In the genomic region with DNA sequence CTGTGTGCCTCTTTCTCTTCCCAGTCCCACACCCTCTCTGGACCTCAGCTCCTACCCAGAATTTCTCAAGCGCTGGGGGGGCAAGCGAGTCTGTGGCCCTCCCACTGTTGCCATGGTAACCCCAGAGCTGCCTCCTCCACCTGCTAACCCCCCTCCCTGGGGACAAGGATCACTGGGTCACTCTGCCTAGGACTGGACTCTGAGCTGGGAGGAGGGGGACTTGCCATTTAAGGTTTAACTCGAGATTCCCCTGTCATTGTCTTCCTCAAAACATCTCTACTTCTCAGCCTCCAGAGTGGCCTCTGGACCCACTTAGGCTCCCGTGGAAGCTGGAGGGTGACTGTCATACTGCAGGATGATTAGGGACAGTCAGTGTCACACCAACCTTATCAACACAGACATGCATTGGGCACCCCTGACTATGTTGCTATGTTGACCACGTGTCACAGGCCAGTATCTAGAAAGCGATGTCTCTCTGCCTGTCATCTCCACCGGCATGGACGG, we compare ENCODE assay signal across 22 cellular contexts. TPM values are rescaled to one million over a fixed set of nuclear protein-coding genes. Genes with fewer than 3 reads are reported as not detected.
DNase-seq lines count a peak whose midpoint lies in the region; ATAC-seq and TF ChIP-seq lines count a peak whose summit lies in the region.
"Had no signal": no experiment of that assay in that cellular context is flagged by ENCODE, and none has a peak within 500 bp of the region (broad histone marks: within the 10 kb centered on the region; RNA-seq: fewer than 3 reads in every experiment).

No MANE protein-coding gene starts in this region.

- DNase-seq in DMS53 (lab: John Stamatoyannopoulos, UW) (peak; percentile 40), DMS53 treated with DMSO at 0.1 percent for 48 hours (lab: John Stamatoyannopoulos, UW; ENCODE audit: unreplicated experiment) (no peak), GM20000 (ENCODE audit: low spot score) (peak; percentile 14), epidermal melanocyte (ENCODE audit: insufficient read length, low spot score) (peak; percentile 7), osteoblast (ENCODE audit: insufficient read length, low spot score, missing footprints) (peak; percentile 64)
- DNase-seq in stimulated activated naive CD8-positive, alpha-beta T cell treated with anti-CD3 and anti-CD28 coated beads, Interleukin-15, Interleukin-2, amounts not matched to agents 100 U/mL and 50 U/mL, for 24 hours, result no peak
- DNase-seq: 8988T, foreskin keratinocyte, left ventricle myocardium superior, midbrain, NCI-H1092, NCI-H2107, NCI-H510A had no signal

- ATAC-seq in HG02678 (IDR thresholded peaks at IDR 0.05; ENCODE audit: unreplicated experiment), result no peak
- no peak for ATAC-seq in GM18511 (IDR thresholded peaks at IDR 0.05; ENCODE audit: unreplicated experiment)
- no peak for ATAC-seq in stimulated activated naive CD8-positive, alpha-beta T cell treated with anti-CD3 and anti-CD28 coated beads, Interleukin-15, Interleukin-2, amounts not matched to agents 100 U/mL and 50 U/mL, for 24 hours
- ATAC-seq: foreskin keratinocyte, left ventricle myocardium superior had no signal

- H3K9me3 ChIP-seq in osteoblast (ENCODE audit: low read depth, low read length), result no peaks in the 10 kb centered on the region
- H3K9me3 ChIP-seq: testis had no signal

- no peaks in the 10 kb centered on the region for H3K79me2 ChIP-seq in osteoblast (ENCODE audit: insufficient read depth, low read length)

- no peak for TF ChIP-seq CTCF in GM20000 (IDR thresholded peaks at IDR 0.05; ENCODE audit: extremely low read depth, missing control alignments)
- no peak for TF ChIP-seq CTCF in osteoblast (IDR thresholded peaks at IDR 0.05; ENCODE audit: extremely low read depth, low read depth, low read length)

- peaks cover 18% of the 10 kb centered on the region for H3K27me3 ChIP-seq in osteoblast (ENCODE audit: insufficient read depth, low read length)
- H3K27me3 ChIP-seq: testis had no signal

- H3K4me1 ChIP-seq in osteoblast (ENCODE audit: insufficient read depth, low read length), result no peaks in the 10 kb centered on the region
- H3K4me1 ChIP-seq: foreskin keratinocyte had no signal

- no peaks in the 10 kb centered on the region for H3K36me3 ChIP-seq in osteoblast (ENCODE audit: insufficient read depth, low read length)

- no peak overlapping the region for H3K27ac ChIP-seq in osteoblast (ENCODE audit: low read depth, low read length)
- H3K27ac ChIP-seq: foreskin keratinocyte, RWPE1, testis had no signal

- no peaks in the 10 kb centered on the region for H4K20me1 ChIP-seq in osteoblast (ENCODE audit: insufficient read depth, low read length)

- H3K4me2 ChIP-seq in osteoblast (ENCODE audit: insufficient read depth, low read length), result no peak overlapping the region

- no peak overlapping the region for H2AFZ ChIP-seq in osteoblast (ENCODE audit: low read length)

- no peak overlapping the region for H3K4me3 ChIP-seq in osteoblast (ENCODE audit: insufficient read depth, low read length)
- H3K4me3 ChIP-seq: testis had no signal

RNA-seq across cellular contexts. Expression of gene PALM3, which starts 2.2 kb away (rescaled TPM):
- total RNA-seq in osteoblast, result not detected in 2 replicates
- total RNA-seq: activated CD8-positive, alpha-beta memory T cell treated with anti-CD3 and anti-CD28 coated beads, Interleukin-2, amount 10 ng/mL, durations not matched to agents 7 days and 5 days; activated naive CD8-positive, alpha-beta T cell treated with anti-CD3 and anti-CD28 coated beads, Interleukin-2, amount 10 ng/mL, durations not matched to agents 7 days and 5 days; CD8-positive, alpha-beta memory T cell; foreskin keratinocyte; left ventricle myocardium superior had no signal

RNA-seq across cellular contexts. Expression of gene MISP3, which starts 12.9 kb away (rescaled TPM):
- 0.59 and 1.1 TPM in 2 replicates for total RNA-seq in osteoblast

RNA-seq across cellular contexts. Expression of gene C19orf67, which starts 25.9 kb away (rescaled TPM):
- total RNA-seq in osteoblast, result not detected in 2 replicates
- total RNA-seq: activated CD8-positive, alpha-beta memory T cell treated with anti-CD3 and anti-CD28 coated beads, Interleukin-2, amount 10 ng/mL, durations not matched to agents 7 days and 5 days; activated naive CD8-positive, alpha-beta T cell treated with anti-CD3 and anti-CD28 coated beads, Interleukin-2, amount 10 ng/mL, durations not matched to agents 7 days and 5 days; chondrocyte; foreskin keratinocyte; left ventricle myocardium superior; posterior vena cava had no signal

RNA-seq across cellular contexts. Expression of gene IL27RA, which starts 28.1 kb away (rescaled TPM):
- total RNA-seq in osteoblast, result 1.1 and 1.2 TPM in 2 replicates

RNA-seq across cellular contexts. Expression of gene SAMD1, which starts 30.8 kb away (rescaled TPM):
- total RNA-seq in osteoblast, result 16.2 and 27.9 TPM in 2 replicates

Comparison
In these comparisons a context has a peak if more than half of its experiments do, and no peak if none do; other contexts are left out.
1. DNase-seq: peak in DMS53 (single experiment), GM20000 (single experiment), epidermal melanocyte (single experiment) and osteoblast (single experiment); none in DMS53 treated with DMSO at 0.1 percent for 48 hours (single experiment) and stimulated activated naive CD8-positive, alpha-beta T cell treated with anti-CD3 and anti-CD28 coated beads, Interleukin-15, Interleukin-2, amounts not matched to agents 100 U/mL and 50 U/mL, for 24 hours (single experiment).